21 cellular contexts compared by ENCODE assay signal in the genomic region with DNA sequence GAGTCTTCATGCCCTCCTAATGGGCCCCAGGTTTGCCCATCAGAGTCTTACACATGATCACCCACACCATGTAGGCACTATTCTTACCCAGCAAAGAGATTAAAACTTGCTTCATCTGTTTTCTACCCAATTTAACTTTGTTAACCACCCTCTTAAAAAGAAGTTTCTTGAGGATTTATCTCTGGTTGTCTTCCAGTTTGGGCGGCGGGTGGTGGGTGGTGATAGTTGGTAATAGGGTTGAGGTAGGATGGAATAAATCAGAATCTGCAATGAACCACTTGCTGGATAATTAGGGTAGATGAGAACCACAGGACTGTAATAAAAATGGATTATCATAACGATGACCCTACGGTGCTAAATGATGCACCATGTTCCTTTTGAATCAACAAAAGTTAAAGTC.
"Had no signal": no experiment of that assay in that cellular context is flagged by ENCODE, and none has a peak within 500 bp of the region (broad histone marks: within the 10 kb centered on the region; RNA-seq: fewer than 3 reads in every experiment).

No MANE protein-coding gene starts in this region.

- H3K27me3 ChIP-seq: colonic mucosa, dorsolateral prefrontal cortex, esophagus muscularis mucosa, esophagus squamous epithelium, foreskin keratinocyte, gastrocnemius medialis, gastroesophageal sphincter, heart left ventricle, heart right ventricle, hepatocyte had no signal

- H3K4me3 ChIP-seq: colonic mucosa, coronary artery, dorsolateral prefrontal cortex, esophagus muscularis mucosa, esophagus squamous epithelium, gastrocnemius medialis, gastroesophageal sphincter, heart left ventricle, heart right ventricle, hepatocyte had no signal

- H3K9me3 ChIP-seq: colonic mucosa, esophagus muscularis mucosa, gastrocnemius medialis had no signal

- H3K4me1 ChIP-seq: colonic mucosa, foreskin keratinocyte, gastrocnemius medialis had no signal

- DNase-seq: colonic mucosa; cortex of kidney; dermis blood vessel endothelial cell; dorsolateral prefrontal cortex; effector CD4-positive, alpha-beta T cell; effector memory CD4-positive, alpha-beta T cell; effector memory CD8-positive, alpha-beta T cell; endodermal cell; erythroblast; esophagus squamous epithelium; foreskin keratinocyte; foreskin melanocyte; gastrocnemius medialis; glutamatergic neuron; heart left ventricle; heart right ventricle had no signal

- H3K27ac ChIP-seq: colonic mucosa, coronary artery, dorsolateral prefrontal cortex, epithelial cell of prostate, esophagus muscularis mucosa, esophagus squamous epithelium, foreskin keratinocyte, gastrocnemius medialis, gastroesophageal sphincter, heart left ventricle, heart right ventricle, hepatocyte had no signal

- ATAC-seq: effector memory CD8-positive, alpha-beta T cell; foreskin keratinocyte; gastrocnemius medialis; gastroesophageal sphincter; heart left ventricle; heart right ventricle had no signal

- H3K36me3 ChIP-seq: colonic mucosa, esophagus muscularis mucosa, esophagus squamous epithelium, gastrocnemius medialis, gastroesophageal sphincter, heart right ventricle had no signal
